In genomic region chr6:168155193-168155592, GRCh38 we compare ENCODE assay signal across 17 cellular contexts.
DNase-seq lines count a peak whose midpoint lies in the region; FAIRE-seq and TF ChIP-seq lines count a peak whose summit lies in the region.
"Had no signal": no experiment of that assay in that cellular context is flagged by ENCODE, and none has a peak within 500 bp of the region (broad histone marks: within the 10 kb centered on the region; RNA-seq: fewer than 3 reads in every experiment).

No MANE protein-coding gene starts in this region.

- no peak overlapping the region for H2AFZ ChIP-seq in smooth muscle cell (ENCODE audit: low read depth)

- H3K4me2 ChIP-seq in smooth muscle cell = peak overlapping the region; percentile 1

- peak overlapping the region; percentile 51 for H3K27ac ChIP-seq in smooth muscle cell (ENCODE audit: low read depth)
- no peak overlapping the region for H3K27ac ChIP-seq in prostate gland
- H3K27ac ChIP-seq: 22Rv1 had no signal

- TF ChIP-seq POLR2A in prostate gland (IDR thresholded peaks at IDR 0.05) = no peak

- H3K9me3 ChIP-seq in smooth muscle cell (replicated peaks; ENCODE audit: low read depth) (no peaks in the 10 kb centered on the region), prostate gland (no peaks in the 10 kb centered on the region)
- H3K9me3 ChIP-seq: Caco-2 had no signal

- DNase-seq in DMS53 (lab: John Stamatoyannopoulos, UW) (peak; percentile 37), DMS53 treated with DMSO at 0.1 percent for 48 hours (lab: John Stamatoyannopoulos, UW; ENCODE audit: unreplicated experiment) (no peak), RCC 7860 (ENCODE audit: low spot score) (peak; percentile 19), fibroblast of the aortic adventitia (ENCODE audit: low read depth) (peak; percentile 51), smooth muscle cell (lab: John Stamatoyannopoulos, UW; ENCODE audit: unreplicated experiment) (no peak), NCI-H1694 treated with DMSO at 0.1 percent for 48 hours (lab: John Stamatoyannopoulos, UW) (no peak), dermis blood vessel endothelial cell (no peak), prostate gland (ENCODE audit: low spot score) (no peak)
- DNase-seq: activated CD4-positive, alpha-beta memory T cell treated with anti-CD3 and anti-CD28 coated beads, Interleukin-2, amount 10 ng/mL, durations not matched to agents 7 days and 5 days; activated gamma-delta T cell treated with Interleukin-2 at 50 U/mL for 16 hours; Caco-2; hippocampal formation; left ventricle myocardium superior; SHP77; stimulated activated naive CD8-positive, alpha-beta T cell treated with anti-CD3 and anti-CD28 coated beads, Interleukin-15, Interleukin-2, amounts not matched to agents 100 U/mL and 50 U/mL, for 24 hours had no signal

- H3K4me3 ChIP-seq in fibroblast of the aortic adventitia (ENCODE audit: low read depth, low read length) (no peak overlapping the region), smooth muscle cell (no peak overlapping the region), prostate gland (no peak overlapping the region)

- H3K4me1 ChIP-seq in smooth muscle cell (ENCODE audit: low read depth) (peaks cover 16% of the 10 kb centered on the region), prostate gland (replicated peaks) (peaks cover 13% of the 10 kb centered on the region)

- H3K9ac ChIP-seq in smooth muscle cell (ENCODE audit: low read depth) = no peak overlapping the region

- 61% methylated on average over 5 of the region's 5 CpGs for WGBS in smooth muscle cell (ENCODE audit: low lambda C conversion rate)
- WGBS in prostate gland = 79% methylated on average over 5 of the region's 5 CpGs

- no peak for FAIRE-seq in RCC 7860 (lab: Jason Lieb, UNC)
- FAIRE-seq: TTC549 had no signal

- TF ChIP-seq CTCF in fibroblast of the aortic adventitia (IDR thresholded peaks at IDR 0.05; ENCODE audit: insufficient read depth, low read length) (no peak), smooth muscle cell (IDR thresholded peaks at IDR 0.05; ENCODE audit: borderline replicate concordance, insufficient read depth, poor library complexity, severe bottlenecking) (no peak), prostate gland (IDR thresholded peaks at IDR 0.05) (no peak)

- intact Hi-C loops in prostate gland (cut with DNase I) = no loop called here

- no peaks in the 10 kb centered on the region for H3K36me3 ChIP-seq in smooth muscle cell (ENCODE audit: low read depth)
- H3K36me3 ChIP-seq in prostate gland = no peaks in the 10 kb centered on the region

- H3K79me2 ChIP-seq in smooth muscle cell (ENCODE audit: low read depth) = no peaks in the 10 kb centered on the region

- peaks cover 4% of the 10 kb centered on the region for H3F3A ChIP-seq in smooth muscle cell (ENCODE audit: low read depth)

- H4K20me1 ChIP-seq in smooth muscle cell (ENCODE audit: low read depth) = no peaks in the 10 kb centered on the region

- H3K27me3 ChIP-seq in smooth muscle cell (ENCODE audit: low read depth) (no peaks in the 10 kb centered on the region), prostate gland (replicated peaks; ENCODE audit: insufficient read depth) (no peaks in the 10 kb centered on the region)

Comparison
In these comparisons a context has a peak if more than half of its experiments do, and no peak if none do; other contexts are left out.
1. DNase-seq: peak in DMS53 (single experiment), RCC 7860 (single experiment) and fibroblast of the aortic adventitia (single experiment); none in DMS53 treated with DMSO at 0.1 percent for 48 hours (single experiment), smooth muscle cell (single experiment), NCI-H1694 treated with DMSO at 0.1 percent for 48 hours (single experiment), dermis blood vessel endothelial cell (single experiment) and prostate gland (single experiment).